In genomic region chr14:91060472-91061308, GRCh38 we compare ENCODE assay signal across 1 cellular context.
TF ChIP-seq lines count a peak whose summit lies in the region.

Gene RPS6KA5, minus strand, starts transcription at chr14:91060641. Its CDS starts 207 bp downstream, at chr14:91060434.

TF ChIP-seq in WTC11, 78 proteins besides CTCF, POLR2A, EP300 and RAD21 (continued from another document and continues in another):
- TF ChIP-seq, protein P1, sequence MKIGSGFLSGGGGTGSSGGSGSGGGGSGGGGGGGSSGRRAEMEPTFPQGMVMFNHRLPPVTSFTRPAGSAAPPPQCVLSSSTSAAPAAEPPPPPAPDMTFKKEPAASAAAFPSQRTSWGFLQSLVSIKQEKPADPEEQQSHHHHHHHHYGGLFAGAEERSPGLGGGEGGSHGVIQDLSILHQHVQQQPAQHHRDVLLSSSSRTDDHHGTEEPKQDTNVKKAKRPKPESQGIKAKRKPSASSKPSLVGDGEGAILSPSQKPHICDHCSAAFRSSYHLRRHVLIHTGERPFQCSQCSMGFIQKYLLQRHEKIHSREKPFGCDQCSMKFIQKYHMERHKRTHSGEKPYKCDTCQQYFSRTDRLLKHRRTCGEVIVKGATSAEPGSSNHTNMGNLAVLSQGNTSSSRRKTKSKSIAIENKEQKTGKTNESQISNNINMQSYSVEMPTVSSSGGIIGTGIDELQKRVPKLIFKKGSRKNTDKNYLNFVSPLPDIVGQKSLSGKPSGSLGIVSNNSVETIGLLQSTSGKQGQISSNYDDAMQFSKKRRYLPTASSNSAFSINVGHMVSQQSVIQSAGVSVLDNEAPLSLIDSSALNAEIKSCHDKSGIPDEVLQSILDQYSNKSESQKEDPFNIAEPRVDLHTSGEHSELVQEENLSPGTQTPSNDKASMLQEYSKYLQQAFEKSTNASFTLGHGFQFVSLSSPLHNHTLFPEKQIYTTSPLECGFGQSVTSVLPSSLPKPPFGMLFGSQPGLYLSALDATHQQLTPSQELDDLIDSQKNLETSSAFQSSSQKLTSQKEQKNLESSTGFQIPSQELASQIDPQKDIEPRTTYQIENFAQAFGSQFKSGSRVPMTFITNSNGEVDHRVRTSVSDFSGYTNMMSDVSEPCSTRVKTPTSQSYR (CRISPR knock-in tag; IDR thresholded peaks at IDR 0.05): no peak
- TF ChIP-seq, protein P2, sequence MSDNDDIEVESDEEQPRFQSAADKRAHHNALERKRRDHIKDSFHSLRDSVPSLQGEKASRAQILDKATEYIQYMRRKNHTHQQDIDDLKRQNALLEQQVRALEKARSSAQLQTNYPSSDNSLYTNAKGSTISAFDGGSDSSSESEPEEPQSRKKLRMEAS (CRISPR knock-in tag; IDR thresholded peaks at IDR 0.05): peak; percentile 91
- no peak for TF ChIP-seq PRDM15 (CRISPR knock-in tag; IDR thresholded peaks at IDR 0.05)
- no peak for TF ChIP-seq TEAD4 (CRISPR knock-in tag; IDR thresholded peaks at IDR 0.05)
- peak; percentile 70; the same call in 1 of the 2 replicates for TF ChIP-seq FOXP4 (CRISPR knock-in tag; IDR thresholded peaks at IDR 0.05)
- TF ChIP-seq GRHL2 (CRISPR knock-in tag; IDR thresholded peaks at IDR 0.05; ENCODE audit: insufficient replicate concordance, severe bottlenecking): no peak
- TF ChIP-seq SP1 (CRISPR knock-in tag; conservative IDR thresholded peaks at IDR 0.05): peak; percentile 99
- peak; percentile 46; the same call in 1 of the 2 replicates for TF ChIP-seq NFE2L1 (CRISPR knock-in tag; IDR thresholded peaks at IDR 0.05)
- TF ChIP-seq CDX4 (CRISPR knock-in tag; IDR thresholded peaks at IDR 0.05; ENCODE audit: borderline replicate concordance): no peak
- peak; percentile 88 for TF ChIP-seq CREM (CRISPR knock-in tag; IDR thresholded peaks at IDR 0.05)
- TF ChIP-seq E2F4 (CRISPR knock-in tag; IDR thresholded peaks at IDR 0.05; ENCODE audit: borderline replicate concordance, low read depth): peak; percentile 82; the same call in 1 of the 2 replicates
- TF ChIP-seq, protein P3, sequence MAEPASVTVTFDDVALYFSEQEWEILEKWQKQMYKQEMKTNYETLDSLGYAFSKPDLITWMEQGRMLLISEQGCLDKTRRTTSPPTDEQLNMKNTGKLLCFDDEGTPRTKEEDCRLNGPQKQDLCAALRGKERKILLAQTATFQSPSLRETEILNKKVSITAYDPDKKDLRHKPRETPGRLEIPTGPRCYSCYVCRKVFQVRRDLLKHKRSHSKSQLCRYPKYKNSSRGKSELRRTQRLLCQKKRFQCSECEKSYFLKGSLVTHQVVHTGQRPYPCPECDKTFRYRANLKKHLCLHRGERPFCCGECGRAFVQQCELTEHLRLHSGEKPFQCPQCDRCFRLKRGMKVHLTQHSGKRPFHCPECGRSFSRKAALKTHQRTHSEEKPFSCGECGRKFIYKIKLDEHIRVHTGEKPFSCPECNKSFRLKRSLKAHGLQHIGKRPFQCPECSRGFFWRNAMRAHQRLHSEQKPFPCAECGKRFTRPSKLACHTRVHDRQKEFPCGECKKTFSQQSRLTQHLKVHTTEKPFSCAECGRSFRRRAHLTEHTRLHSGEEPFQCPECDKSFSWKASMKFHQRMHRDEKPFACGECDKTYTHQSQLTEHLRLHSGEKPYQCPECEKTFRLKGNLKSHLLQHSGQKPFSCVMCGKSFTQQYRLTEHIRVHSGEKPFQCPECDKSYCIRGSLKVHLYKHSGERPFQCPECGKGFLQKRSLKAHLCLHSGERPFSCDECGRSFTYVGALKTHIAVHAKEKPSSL (CRISPR knock-in tag; conservative IDR thresholded peaks at IDR 0.05): no peak
- no peak for TF ChIP-seq RELA (CRISPR knock-in tag; IDR thresholded peaks at IDR 0.05; ENCODE audit: borderline replicate concordance)
- no peak for TF ChIP-seq HMGXB4 (CRISPR knock-in tag; IDR thresholded peaks at IDR 0.05)
- no peak for TF ChIP-seq NR3C1 (CRISPR knock-in tag; conservative IDR thresholded peaks at IDR 0.05; ENCODE audit: low read depth)
- TF ChIP-seq TP53 (CRISPR knock-in tag; IDR thresholded peaks at IDR 0.05): 0 out of 2 replicates have a peak, but pooled peaks have one; percentile 62
- TF ChIP-seq SMAD3 (CRISPR knock-in tag; IDR thresholded peaks at IDR 0.05; ENCODE audit: borderline replicate concordance): no peak
- peak; percentile 93 for TF ChIP-seq NFYB (CRISPR knock-in tag; conservative IDR thresholded peaks at IDR 0.05; ENCODE audit: low read depth)
- no peak for TF ChIP-seq EMX1 (CRISPR knock-in tag; IDR thresholded peaks at IDR 0.05)
- TF ChIP-seq NR1H2 (CRISPR knock-in tag; IDR thresholded peaks at IDR 0.05): no peak
- no peak for TF ChIP-seq ZNF263 (CRISPR knock-in tag; IDR thresholded peaks at IDR 0.05; ENCODE audit: low read depth)
- TF ChIP-seq, protein P4, sequence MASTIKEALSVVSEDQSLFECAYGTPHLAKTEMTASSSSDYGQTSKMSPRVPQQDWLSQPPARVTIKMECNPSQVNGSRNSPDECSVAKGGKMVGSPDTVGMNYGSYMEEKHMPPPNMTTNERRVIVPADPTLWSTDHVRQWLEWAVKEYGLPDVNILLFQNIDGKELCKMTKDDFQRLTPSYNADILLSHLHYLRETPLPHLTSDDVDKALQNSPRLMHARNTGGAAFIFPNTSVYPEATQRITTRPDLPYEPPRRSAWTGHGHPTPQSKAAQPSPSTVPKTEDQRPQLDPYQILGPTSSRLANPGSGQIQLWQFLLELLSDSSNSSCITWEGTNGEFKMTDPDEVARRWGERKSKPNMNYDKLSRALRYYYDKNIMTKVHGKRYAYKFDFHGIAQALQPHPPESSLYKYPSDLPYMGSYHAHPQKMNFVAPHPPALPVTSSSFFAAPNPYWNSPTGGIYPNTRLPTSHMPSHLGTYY (CRISPR knock-in tag; IDR thresholded peaks at IDR 0.05): no peak
- TF ChIP-seq KAT7 (CRISPR knock-in tag; IDR thresholded peaks at IDR 0.05; ENCODE audit: borderline replicate concordance): no peak
- TF ChIP-seq ZNF138 (CRISPR knock-in tag; conservative IDR thresholded peaks at IDR 0.05): 0 out of 2 replicates have a peak, but pooled peaks have one; percentile 30
- no peak for TF ChIP-seq TCF7 (CRISPR knock-in tag; IDR thresholded peaks at IDR 0.05; ENCODE audit: low read depth)
- no peak for TF ChIP-seq FOXJ3 (CRISPR knock-in tag; IDR thresholded peaks at IDR 0.05; ENCODE audit: borderline replicate concordance)
- no peak for TF ChIP-seq CBFB (CRISPR knock-in tag; IDR thresholded peaks at IDR 0.05; ENCODE audit: low read depth)
- no peak for TF ChIP-seq NR2C2 (CRISPR knock-in tag; IDR thresholded peaks at IDR 0.05)
- TF ChIP-seq SOX15 (CRISPR knock-in tag; IDR thresholded peaks at IDR 0.05): no peak
- TF ChIP-seq, protein P5, sequence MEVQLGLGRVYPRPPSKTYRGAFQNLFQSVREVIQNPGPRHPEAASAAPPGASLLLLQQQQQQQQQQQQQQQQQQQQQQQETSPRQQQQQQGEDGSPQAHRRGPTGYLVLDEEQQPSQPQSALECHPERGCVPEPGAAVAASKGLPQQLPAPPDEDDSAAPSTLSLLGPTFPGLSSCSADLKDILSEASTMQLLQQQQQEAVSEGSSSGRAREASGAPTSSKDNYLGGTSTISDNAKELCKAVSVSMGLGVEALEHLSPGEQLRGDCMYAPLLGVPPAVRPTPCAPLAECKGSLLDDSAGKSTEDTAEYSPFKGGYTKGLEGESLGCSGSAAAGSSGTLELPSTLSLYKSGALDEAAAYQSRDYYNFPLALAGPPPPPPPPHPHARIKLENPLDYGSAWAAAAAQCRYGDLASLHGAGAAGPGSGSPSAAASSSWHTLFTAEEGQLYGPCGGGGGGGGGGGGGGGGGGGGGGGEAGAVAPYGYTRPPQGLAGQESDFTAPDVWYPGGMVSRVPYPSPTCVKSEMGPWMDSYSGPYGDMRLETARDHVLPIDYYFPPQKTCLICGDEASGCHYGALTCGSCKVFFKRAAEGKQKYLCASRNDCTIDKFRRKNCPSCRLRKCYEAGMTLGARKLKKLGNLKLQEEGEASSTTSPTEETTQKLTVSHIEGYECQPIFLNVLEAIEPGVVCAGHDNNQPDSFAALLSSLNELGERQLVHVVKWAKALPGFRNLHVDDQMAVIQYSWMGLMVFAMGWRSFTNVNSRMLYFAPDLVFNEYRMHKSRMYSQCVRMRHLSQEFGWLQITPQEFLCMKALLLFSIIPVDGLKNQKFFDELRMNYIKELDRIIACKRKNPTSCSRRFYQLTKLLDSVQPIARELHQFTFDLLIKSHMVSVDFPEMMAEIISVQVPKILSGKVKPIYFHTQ (CRISPR knock-in tag; IDR thresholded peaks at IDR 0.05): no peak
- peak; percentile 99 for TF ChIP-seq FOXK1 (CRISPR knock-in tag; IDR thresholded peaks at IDR 0.05)
- peak; percentile 81; the same call in 1 of the 2 replicates for TF ChIP-seq E2F5 (CRISPR knock-in tag; IDR thresholded peaks at IDR 0.05)
